Comparison of ENCODE assay signal across 23 cellular contexts in genomic region chr11:103420593-103420992, GRCh38.
DNase-seq lines count a peak whose midpoint lies in the region; ATAC-seq and TF ChIP-seq lines count a peak whose summit lies in the region.
"Had no signal": no experiment of that assay in that cellular context is flagged by ENCODE, and none has a peak within 500 bp of the region (broad histone marks: within the 10 kb centered on the region; RNA-seq: fewer than 3 reads in every experiment).

No MANE protein-coding gene starts in this region.

- TF ChIP-seq CTCF in fibroblast of villous mesenchyme (IDR thresholded peaks at IDR 0.05; ENCODE audit: insufficient read depth, low read depth, low read length) = no peak

- no peaks in the 10 kb centered on the region for H3K4me1 Mint-ChIP-seq in activated T-helper 17 cell treated with anti-CD3 and anti-CD28 coated beads, Interleukin-2, amount 50 U/mL, for 72 hours
- peaks cover 0 to 4% (median 0%) of the 10 kb centered on the region in 3 donors for H3K4me1 Mint-ChIP-seq in CD8-positive, alpha-beta memory T cell
- H3K4me1 Mint-ChIP-seq: activated CD4-positive, alpha-beta T cell treated with anti-CD3 and anti-CD28 coated beads, Interleukin-2, amount 10 ng/mL, durations not matched to agents 7 days and 5 days; brain; T-cell had no signal

- H3K36me3 Mint-ChIP-seq in activated T-helper 17 cell treated with anti-CD3 and anti-CD28 coated beads, Interleukin-2, amount 50 U/mL, for 72 hours (ENCODE audit: low read depth) = no peaks in the 10 kb centered on the region
- peaks cover 0 to 22% (median 5%) of the 10 kb centered on the region in 3 donors for H3K36me3 Mint-ChIP-seq in CD8-positive, alpha-beta memory T cell
- H3K36me3 Mint-ChIP-seq: naive thymus-derived CD4-positive, alpha-beta T cell; T-cell had no signal

- H3K27ac ChIP-seq in CD8-positive, alpha-beta memory T cell (ENCODE audit: low read depth, low read length) = no peak overlapping the region
- H3K27ac ChIP-seq: heart right ventricle, parathyroid adenoma, vagina had no signal

- no peak overlapping the region for H3K4me3 Mint-ChIP-seq in activated T-helper 17 cell treated with anti-CD3 and anti-CD28 coated beads, Interleukin-2, amount 50 U/mL, for 72 hours
- H3K4me3 Mint-ChIP-seq in CD8-positive, alpha-beta memory T cell = no peak overlapping the region
- H3K4me3 Mint-ChIP-seq: activated CD4-positive, alpha-beta T cell treated with anti-CD3 and anti-CD28 coated beads, Interleukin-2, amount 10 ng/mL, durations not matched to agents 7 days and 5 days; brain; GM23338; naive thymus-derived CD4-positive, alpha-beta T cell; T-cell had no signal

- H3K36me3 ChIP-seq in CD8-positive, alpha-beta memory T cell (ENCODE audit: insufficient read depth, low read length) = no peaks in the 10 kb centered on the region
- H3K36me3 ChIP-seq: vagina had no signal

- H3K27ac Mint-ChIP-seq in activated T-helper 17 cell treated with anti-CD3 and anti-CD28 coated beads, Interleukin-2, amount 50 U/mL, for 72 hours = no peak overlapping the region
- no peak overlapping the region for H3K27ac Mint-ChIP-seq in CD8-positive, alpha-beta memory T cell
- H3K27ac Mint-ChIP-seq: activated CD4-positive, alpha-beta T cell treated with anti-CD3 and anti-CD28 coated beads, Interleukin-2, amount 10 ng/mL, durations not matched to agents 7 days and 5 days; activated naive CD4-positive, alpha-beta T cell treated with anti-CD3 and anti-CD28 coated beads, Interleukin-2, amount 50 U/mL, for 72 hours; brain; naive thymus-derived CD4-positive, alpha-beta T cell; T-cell had no signal

- H3K4me1 ChIP-seq in CD8-positive, alpha-beta memory T cell (ENCODE audit: insufficient read depth, low read length) = no peaks in the 10 kb centered on the region
- H3K4me1 ChIP-seq: heart right ventricle, parathyroid adenoma, vagina had no signal

- no peaks in the 10 kb centered on the region for H3K9me3 ChIP-seq in CD8-positive, alpha-beta memory T cell (ENCODE audit: low read length)
- H3K9me3 ChIP-seq: vagina had no signal

- H3K9me3 Mint-ChIP-seq in activated T-helper 17 cell treated with anti-CD3 and anti-CD28 coated beads, Interleukin-2, amount 50 U/mL, for 72 hours = peaks cover 6% of the 10 kb centered on the region
- peaks cover 9 to 41% (median 10%) of the 10 kb centered on the region in 5 donors for H3K9me3 Mint-ChIP-seq in CD8-positive, alpha-beta memory T cell
- H3K9me3 Mint-ChIP-seq: GM23338 had no signal

- peak; percentile 75 for DNase-seq in EH (ENCODE audit: low read depth)
- peak; percentile 15 for DNase-seq in H4 (ENCODE audit: low spot score)
- peak; percentile 56 for DNase-seq in fibroblast of villous mesenchyme (ENCODE audit: low read depth)
- no peak for DNase-seq in RPMI8226
- no peak for DNase-seq in ureter (ENCODE audit: low spot score)
- DNase-seq in CD8-positive, alpha-beta memory T cell = no peak
- DNase-seq: activated CD4-positive, alpha-beta T cell treated with anti-CD3 and anti-CD28 coated beads, Interleukin-2, amount 10 ng/mL, durations not matched to agents 7 days and 5 days; activated T-cell treated with anti-CD3 and anti-CD28 coated beads, Interleukin-2, amount 50 U/mL, for 1 hour; heart right ventricle; MV-4-11; naive thymus-derived CD4-positive, alpha-beta T cell; NCI-H2029 treated with DMSO at 0.1 percent for 48 hours; NCI-H446 treated with DMSO at 0.1 percent for 48 hours; Right ventricle myocardium superior; T-cell had no signal

- CTCF ChIA-PET in CD8-positive, alpha-beta memory T cell (lab: Charles Lee) = no interaction called here

- POLR2A ChIA-PET in CD8-positive, alpha-beta memory T cell (lab: Charles Lee) = no interaction called here

- no peak overlapping the region for H3K4me3 ChIP-seq in fibroblast of villous mesenchyme (ENCODE audit: low read depth, low read length)
- no peak overlapping the region for H3K4me3 ChIP-seq in CD8-positive, alpha-beta memory T cell (ENCODE audit: low read length)
- H3K4me3 ChIP-seq: GM23338, heart right ventricle, vagina had no signal

- ATAC-seq in activated T-helper 17 cell treated with anti-CD3 and anti-CD28 coated beads, Interleukin-2, amount 50 U/mL, for 72 hours (replicated peaks) = peak; percentile 38
- no peak for ATAC-seq in GM18520 (IDR thresholded peaks at IDR 0.05; ENCODE audit: unreplicated experiment)
- ATAC-seq: GM23338; heart right ventricle; HepG2; naive thymus-derived CD4-positive, alpha-beta T cell; T-cell had no signal

- no peaks in the 10 kb centered on the region for H3K27me3 Mint-ChIP-seq in activated T-helper 17 cell treated with anti-CD3 and anti-CD28 coated beads, Interleukin-2, amount 50 U/mL, for 72 hours
- no peaks in the 10 kb centered on the region for H3K27me3 Mint-ChIP-seq in CD8-positive, alpha-beta memory T cell
- H3K27me3 Mint-ChIP-seq: activated CD4-positive, alpha-beta T cell treated with anti-CD3 and anti-CD28 coated beads, Interleukin-2, amount 10 ng/mL, durations not matched to agents 7 days and 5 days; naive thymus-derived CD4-positive, alpha-beta T cell; T-cell had no signal

- no peaks in the 10 kb centered on the region for H3K27me3 ChIP-seq in CD8-positive, alpha-beta memory T cell (ENCODE audit: insufficient read depth, low read length, poor library complexity, severe bottlenecking)
- H3K27me3 ChIP-seq: heart right ventricle, vagina had no signal

Comparison
In these comparisons a context has a peak if more than half of its experiments do, and no peak if none do; other contexts are left out.
1. DNase-seq: peak in EH (single experiment), H4 (single experiment) and fibroblast of villous mesenchyme (single experiment); none in RPMI8226 (single experiment), ureter (single experiment) and CD8-positive, alpha-beta memory T cell (0 of 5).